Comparison of ENCODE assay signal across 15 cellular contexts in genomic region chr2:38216886-38217285, GRCh38.
DNase-seq lines count a peak whose midpoint lies in the region; TF ChIP-seq lines count a peak whose summit lies in the region.
"Had no signal": no experiment of that assay in that cellular context is flagged by ENCODE, and none has a peak within 500 bp of the region (broad histone marks: within the 10 kb centered on the region; RNA-seq: fewer than 3 reads in every experiment).

No MANE protein-coding gene starts in this region.

- H3K4me1 ChIP-seq in breast epithelium = no peaks in the 10 kb centered on the region
- peaks cover 0 to 7% of the 10 kb centered on the region in 2 experiments for H3K4me1 ChIP-seq in trophoblast cell (ENCODE audit: control insufficient read depth in 1 of 2, insufficient read depth in 2 of 2, low read length in 2 of 2)

- DNase-seq in MCF 10A (ENCODE audit: unreplicated experiment) (no peak), breast epithelium (ENCODE audit: low spot score in 2 of 2) (no peak), WERI-Rb-1 (no peak), trophoblast cell (no peak), hepatic stellate cell (ENCODE audit: low spot score) (no peak), GOT3 (lab: John Stamatoyannopoulos, UW) (no peak)
- DNase-seq: C1 segment of cervical spinal cord; CD4-positive, alpha-beta memory T cell; DMS153; DMS79 treated with DMSO at 0.1 percent for 48 hours; GDM1; HCEC 1CT; HFFc6 had no signal

- TF ChIP-seq POLR2A in breast epithelium (IDR thresholded peaks at IDR 0.05) = no peak

- H3K9me3 ChIP-seq in breast epithelium = no peaks in the 10 kb centered on the region
- H3K9me3 ChIP-seq in WERI-Rb-1 (ENCODE audit: severe bottlenecking) = peaks cover 4% of the 10 kb centered on the region
- H3K9me3 ChIP-seq in trophoblast cell (ENCODE audit: insufficient read depth, low read depth, low read length) = no peaks in the 10 kb centered on the region

- no peaks in the 10 kb centered on the region for H3K79me2 ChIP-seq in trophoblast cell (ENCODE audit: control insufficient read depth, insufficient read depth, low read length, poor library complexity)

- peaks cover 18% of the 10 kb centered on the region for H3K36me3 Mint-ChIP-seq in MCF 10A (ENCODE audit: insufficient read depth, unreplicated experiment)

- intact Hi-C loops in MCF 10A (cut with micrococcal nuclease) (loop anchor here (1.0 kb wide), 1 partner anchor 43 kb away; no protein-coding TSS in a partner anchor), breast epithelium (cut with DNase I; ENCODE audit: low total_unique reads) (no loop called here)

- no peak overlapping the region for H3K9ac ChIP-seq in trophoblast cell (ENCODE audit: low read length)

- H4K12ac ChIP-seq in trophoblast cell (ENCODE audit: low read depth, low read length) = no peak overlapping the region

- H3K9me3 Mint-ChIP-seq in MCF 10A (ENCODE audit: unreplicated experiment) = peaks cover 5% of the 10 kb centered on the region
- H3K9me3 Mint-ChIP-seq: HFFc6 had no signal

- no peak overlapping the region for H2BK5ac ChIP-seq in trophoblast cell (ENCODE audit: low read depth, low read length, poor library complexity)

- H3K14ac ChIP-seq in trophoblast cell (ENCODE audit: low read length) = no peak overlapping the region

- no peak overlapping the region for H3K18ac ChIP-seq in trophoblast cell (ENCODE audit: low read length)

- no peak overlapping the region for H3K4me2 ChIP-seq in trophoblast cell (ENCODE audit: low read length)

- H3K36me3 ChIP-seq in breast epithelium (no peaks in the 10 kb centered on the region), WERI-Rb-1 (no peaks in the 10 kb centered on the region), trophoblast cell (ENCODE audit: control insufficient read depth in 1 of 2, insufficient read depth in 2 of 2, low read length in 2 of 2) (no peaks in the 10 kb centered on the region)

- no peak overlapping the region for H2AK5ac ChIP-seq in trophoblast cell (ENCODE audit: low read length)

- H4K8ac ChIP-seq in trophoblast cell (ENCODE audit: low read depth, low read length) = no peak overlapping the region

- H2BK12ac ChIP-seq in trophoblast cell (ENCODE audit: low read length) = no peak overlapping the region

- POLR2A ChIA-PET in MCF 10A (lab: Yijun Ruan, JAX) = interaction anchor here (0.8 to 4.3 kb wide), 7 partner anchors 21 to 535 kb away, joined by 3 to 36 read pairs (median 5); partner anchors contain the start of gene SRSF7

- H2BK120ac ChIP-seq in trophoblast cell (ENCODE audit: insufficient read depth, low read length, poor library complexity) = no peak overlapping the region

- H3K23ac ChIP-seq in trophoblast cell (ENCODE audit: low read length) = no peak overlapping the region

- H3K4me3 ChIP-seq in breast epithelium (no peak overlapping the region), WERI-Rb-1 (ENCODE audit: low read depth, low read length) (no peak overlapping the region), trophoblast cell (ENCODE audit: low read depth, low read length) (no peak overlapping the region)

- H3K4me3 Mint-ChIP-seq in MCF 10A (ENCODE audit: unreplicated experiment) = no peak overlapping the region
- H3K4me3 Mint-ChIP-seq: B cell; CD4-positive, alpha-beta memory T cell; HFFc6 had no signal

- no peak for TF ChIP-seq CTCF in MCF 10A (IDR thresholded peaks at IDR 0.05; ENCODE audit: unreplicated experiment)
- TF ChIP-seq CTCF in breast epithelium (IDR thresholded peaks at IDR 0.05) = no peak
- TF ChIP-seq CTCF in C4-2B (conservative IDR thresholded peaks at IDR 0.05) = no peak
- TF ChIP-seq CTCF in WERI-Rb-1 (IDR thresholded peaks at IDR 0.05; ENCODE audit: low read depth, low read length) = no peak

- CTCF ChIA-PET in MCF 10A (lab: Yijun Ruan, JAX) = interaction anchor here (0.5 to 1.1 kb wide), 3 partner anchors 58 to 291 kb away, joined by 4 to 6 read pairs (median 4); no protein-coding TSS in a partner anchor

- H3K27me3 ChIP-seq in breast epithelium (no peaks in the 10 kb centered on the region), WERI-Rb-1 (ENCODE audit: insufficient read depth, low read depth, severe bottlenecking) (no peaks in the 10 kb centered on the region), trophoblast cell (ENCODE audit: insufficient read depth, low read length) (no peaks in the 10 kb centered on the region)

- H3K27me3 Mint-ChIP-seq in MCF 10A (ENCODE audit: insufficient read depth, unreplicated experiment) = no peaks in the 10 kb centered on the region

- peaks cover 1% of the 10 kb centered on the region for H3K79me1 ChIP-seq in trophoblast cell (ENCODE audit: low read length)

- H3K27ac ChIP-seq in breast epithelium = peak overlapping the region in 1 of 2 donors; percentile 39
- H3K27ac ChIP-seq in C4-2B = peak overlapping the region; percentile 70
- H3K27ac ChIP-seq in WERI-Rb-1 = peak overlapping the region; percentile 70
- no peak overlapping the region for H3K27ac ChIP-seq in trophoblast cell (ENCODE audit: low read depth, low read length)

- no peak overlapping the region for H2AFZ ChIP-seq in trophoblast cell (ENCODE audit: insufficient read depth, low read length, poor library complexity)

- peaks cover 44% of the 10 kb centered on the region for H3K4me1 Mint-ChIP-seq in MCF 10A (ENCODE audit: insufficient read depth, unreplicated experiment)
- H3K4me1 Mint-ChIP-seq: B cell had no signal

- H3K4ac ChIP-seq in trophoblast cell (ENCODE audit: low read depth, low read length) = no peak overlapping the region

- peak overlapping the region; percentile 74 for H3K27ac Mint-ChIP-seq in MCF 10A (ENCODE audit: low read depth, unreplicated experiment)
- H3K27ac Mint-ChIP-seq: B cell; CD4-positive, alpha-beta memory T cell; HFFc6 had no signal

- peak overlapping the region; percentile 56 for H4K91ac ChIP-seq in trophoblast cell (ENCODE audit: low read depth, low read length)

- no TSS peak for BruUV-seq in MCF 10A (replicated peaks; lab: Mats Ljungman, UMichigan)
